8 cellular contexts compared by ENCODE assay signal in genomic region chr4:52051615-52052474, GRCh38. TPM values are rescaled to one million over a fixed set of nuclear protein-coding genes. Genes with fewer than 3 reads are reported as not detected.
A peak's percentile ranks its signal among the peaks of the same experiment; 100 is the strongest.
DNase-seq lines count a peak whose midpoint lies in the region; ATAC-seq and TF ChIP-seq lines count a peak whose summit lies in the region.

No MANE protein-coding gene starts in this region.

- peak overlapping the region in 4 of 5 donors; percentile 7 to 64 (median 22) for H3K27ac ChIP-seq in adrenal gland

- H3K4me1 ChIP-seq in adrenal gland (replicated peaks in 1 of 2), result no peaks in the 10 kb centered on the region

- ATAC-seq in left cardiac atrium, result peak; percentile 92 to 98

- H3K36me3 ChIP-seq in H7 (replicated peaks; ENCODE audit: control insufficient read depth, insufficient read depth, low read length) (no peaks in the 10 kb centered on the region), adrenal gland (replicated peaks in 1 of 2) (no peaks in the 10 kb centered on the region)

- peaks cover 66% of the 10 kb centered on the region for H3K27me3 Mint-ChIP-seq in activated CD4-positive, alpha-beta T cell treated with anti-CD3 and anti-CD28 coated beads, Interleukin-2, amount 10 ng/mL, durations not matched to agents 24 days and 14 days

- H3K36me3 Mint-ChIP-seq in activated CD4-positive, alpha-beta T cell treated with anti-CD3 and anti-CD28 coated beads, Interleukin-2, amount 10 ng/mL, durations not matched to agents 24 days and 14 days (ENCODE audit: low read depth), result no peaks in the 10 kb centered on the region

- TF ChIP-seq POLR2A in adrenal gland (IDR thresholded peaks at IDR 0.05), result peak in 1 of 2 donors; percentile 46

- WGBS in adrenal gland, 4 donors, result 9 to 10% (median 9%) methylated on average over 43 to 46 of the region's 46 CpGs

- H3K9me3 ChIP-seq in adrenal gland (replicated peaks in 1 of 3), result no peaks in the 10 kb centered on the region

- no peak for DNase-seq in activated CD4-positive, alpha-beta T cell treated with anti-CD3 and anti-CD28 coated beads, Interleukin-2, amount 10 ng/mL, durations not matched to agents 24 days and 14 days
- no peak for DNase-seq in activated CD4-positive, alpha-beta T cell treated with anti-CD3 and anti-CD28 coated beads for 1 hour
- peak; percentile 87 for DNase-seq in H7
- DNase-seq in NCI-H146 treated with DMSO at 0.1 percent for 48 hours (lab: John Stamatoyannopoulos, UW; ENCODE audit: unreplicated experiment), result peak; percentile 85
- DNase-seq in adrenal gland, result peak; percentile 68 to 87 (median 83)
- DNase-seq in left cardiac atrium, result peak; percentile 85
- DNase-seq in posterior vena cava (ENCODE audit: low spot score), result peak; percentile 87
- no peak for DNase-seq in GOT3 (lab: John Stamatoyannopoulos, UW)

- peak overlapping the region; percentile 76 for H3K4me3 Mint-ChIP-seq in activated CD4-positive, alpha-beta T cell treated with anti-CD3 and anti-CD28 coated beads, Interleukin-2, amount 10 ng/mL, durations not matched to agents 24 days and 14 days

- peaks cover 6% of the 10 kb centered on the region for H3K4me1 Mint-ChIP-seq in activated CD4-positive, alpha-beta T cell treated with anti-CD3 and anti-CD28 coated beads, Interleukin-2, amount 10 ng/mL, durations not matched to agents 24 days and 14 days

- peak in 1 of 6 experiments; percentile 3 for TF ChIP-seq CTCF in adrenal gland (IDR thresholded peaks at IDR 0.05)

- H3K27me3 ChIP-seq in H7 (ENCODE audit: control insufficient read depth, insufficient read depth, low read length) (peaks cover 12% of the 10 kb centered on the region), adrenal gland (no peaks in the 10 kb centered on the region)

- intact Hi-C loops in activated CD4-positive, alpha-beta T cell treated with anti-CD3 and anti-CD28 coated beads, Interleukin-2, amount 10 ng/mL, durations not matched to agents 24 days and 14 days (cut with micrococcal nuclease), result no loop called here
- intact Hi-C loops in adrenal gland (cut with DNase I), result no loop called here
- intact Hi-C loops in left cardiac atrium (cut with DNase I), result no loop called here
- intact Hi-C loops in posterior vena cava (cut with DNase I), result no loop called here

- no peaks in the 10 kb centered on the region for H3K9me3 Mint-ChIP-seq in activated CD4-positive, alpha-beta T cell treated with anti-CD3 and anti-CD28 coated beads, Interleukin-2, amount 10 ng/mL, durations not matched to agents 24 days and 14 days

- peak overlapping the region; percentile 40 for H3K4me3 ChIP-seq in H7 (ENCODE audit: insufficient read depth, low read depth, low read length)
- peak overlapping the region in 3 of 4 donors; percentile 1 to 63 (median 53) for H3K4me3 ChIP-seq in adrenal gland

- no peak overlapping the region for H3K27ac Mint-ChIP-seq in activated CD4-positive, alpha-beta T cell treated with anti-CD3 and anti-CD28 coated beads, Interleukin-2, amount 10 ng/mL, durations not matched to agents 24 days and 14 days

RNA-seq across cellular contexts. Expression of gene SPATA18, which starts 0.7 kb away (rescaled TPM):
- 0.07 TPM in 1 of 2 replicates, not detected in the other for total RNA-seq in activated CD4-positive, alpha-beta T cell treated with anti-CD3 and anti-CD28 coated beads, Interleukin-2, amount 10 ng/mL, durations not matched to agents 24 days and 14 days
- total RNA-seq in H7 (2014; rRNA removed; shearing (Covaris generic)), result 0.10 and 0.26 TPM in 2 replicates
- total RNA-seq in adrenal gland (10 to 100 TPM in 6 of 8 donors, 1 to 10 TPM in 2; 4.2 to 29.2 (median 15.3) TPM), left cardiac atrium (1 to 10 TPM; 2.5 to 3.1 TPM), posterior vena cava (1 to 10 TPM; 5.3 to 5.8 TPM)
- polyA plus RNA-seq in adrenal gland, result 1 to 10 TPM; 2.5 to 5.6 (median 2.5) TPM

RNA-seq across cellular contexts. Expression of gene SGCB, which starts 13.7 kb away (rescaled TPM):
- total RNA-seq in activated CD4-positive, alpha-beta T cell treated with anti-CD3 and anti-CD28 coated beads, Interleukin-2, amount 10 ng/mL, durations not matched to agents 24 days and 14 days, result 12.2 and 14.6 TPM in 2 replicates
- total RNA-seq in H7 (2014; rRNA removed; shearing (Covaris generic)), result 8.7 and 9.5 TPM in 2 replicates
- total RNA-seq in adrenal gland, result 10 to 100 TPM; 11.1 to 55.3 (median 32.7) TPM
- 10 to 100 TPM in 2 of 3 donors, 1 to 10 TPM in 1; 7.7 to 41.2 (median 11.2) TPM for polyA plus RNA-seq in adrenal gland
- 10 to 100 TPM; 73.0 to 74.5 TPM for total RNA-seq in left cardiac atrium
- total RNA-seq in posterior vena cava, result 10 to 100 TPM; 71.1 to 72.4 TPM

RNA-seq across cellular contexts. Expression of gene LRRC66, which starts 31.7 kb away (rescaled TPM):
- 0.05 TPM in 2 replicates for total RNA-seq in activated CD4-positive, alpha-beta T cell treated with anti-CD3 and anti-CD28 coated beads, Interleukin-2, amount 10 ng/mL, durations not matched to agents 24 days and 14 days
- 0.10 and 0.15 TPM in 2 replicates for total RNA-seq in H7 (2014; rRNA removed; shearing (Covaris generic))
- under 1 TPM in 6 of 8 donors, not detected in 2; 0.14 to 0.44 (median 0.20) TPM for total RNA-seq in adrenal gland
- 1 to 10 TPM in 1 of 3 donors, under 1 TPM in 2; 0.37 to 1.0 (median 0.54) TPM for polyA plus RNA-seq in adrenal gland
- under 1 TPM; 0.27 to 0.29 TPM for total RNA-seq in left cardiac atrium
- total RNA-seq in posterior vena cava, result under 1 TPM; 0.65 to 0.71 TPM

Comparison
In these comparisons a context has a peak if more than half of its experiments do, and no peak if none do; other contexts are left out.
1. DNase-seq: peak in H7 (single experiment), NCI-H146 treated with DMSO at 0.1 percent for 48 hours (single experiment), adrenal gland (7 of 7), left cardiac atrium (single experiment) and posterior vena cava (single experiment); none in activated CD4-positive, alpha-beta T cell treated with anti-CD3 and anti-CD28 coated beads, Interleukin-2, amount 10 ng/mL, durations not matched to agents 24 days and 14 days (single experiment), activated CD4-positive, alpha-beta T cell treated with anti-CD3 and anti-CD28 coated beads for 1 hour (single experiment) and GOT3 (single experiment).